In the genomic region with DNA sequence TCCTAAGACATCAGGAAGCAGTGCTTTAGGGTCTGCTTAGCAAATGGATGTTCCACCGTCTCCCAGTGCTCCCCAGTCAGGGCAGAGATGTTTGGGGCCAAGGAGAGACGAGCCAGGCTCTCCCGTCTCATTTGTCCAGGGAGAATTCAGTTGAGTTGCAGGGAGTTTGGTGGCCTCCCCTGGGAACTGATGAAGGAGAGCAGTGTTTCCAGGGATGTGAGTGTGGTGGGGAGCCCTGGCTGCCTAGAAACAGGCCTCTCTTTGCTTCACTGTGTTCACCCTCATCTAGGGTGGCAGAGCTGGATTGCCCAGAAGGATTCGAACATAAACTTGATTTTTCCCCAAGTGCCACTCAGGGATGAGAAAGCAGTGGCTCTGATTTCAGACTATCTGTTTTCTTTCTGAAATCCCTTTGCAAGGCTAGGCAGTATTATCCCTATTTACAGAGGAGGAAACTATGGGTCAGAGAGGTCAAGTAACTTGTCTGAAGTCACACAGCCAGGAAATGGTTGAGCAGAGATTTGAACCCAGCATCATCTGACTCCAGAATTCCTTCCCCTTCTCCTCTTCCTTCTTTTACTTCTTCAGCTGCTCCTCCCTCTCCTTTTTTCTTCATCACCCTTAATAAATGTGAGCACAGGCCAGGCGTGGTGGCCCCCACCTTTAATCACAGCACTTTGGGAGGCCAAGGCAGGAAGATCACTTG, we compare ENCODE assay signal across 14 cellular contexts. TPM values are rescaled to one million over a fixed set of nuclear protein-coding genes. Genes with fewer than 3 reads are reported as not detected.
DNase-seq lines count a peak whose midpoint lies in the region; ATAC-seq, FAIRE-seq and TF ChIP-seq lines count a peak whose summit lies in the region.
"Had no signal": no experiment of that assay in that cellular context is flagged by ENCODE, and none has a peak within 500 bp of the region (broad histone marks: within the 10 kb centered on the region; RNA-seq: fewer than 3 reads in every experiment).

No MANE protein-coding gene starts in this region.

- no TSS peak for BruUV-seq in Caco-2 (replicated peaks; lab: Mats Ljungman, UMichigan)

- TF ChIP-seq POLR2A in A549 (IDR thresholded peaks at IDR 0.05; ENCODE audit: low read length) = no peak

- intact Hi-C loops in Caco-2 (cut with micrococcal nuclease; ENCODE audit: unreplicated experiment) = no loop called here

- H3K4me1 Mint-ChIP-seq in Caco-2 (ENCODE audit: low read depth, unreplicated experiment) = peaks cover 20% of the 10 kb centered on the region
- peaks cover 22% of the 10 kb centered on the region for H3K4me1 Mint-ChIP-seq in neural crest cell
- peaks cover 18% of the 10 kb centered on the region for H3K4me1 Mint-ChIP-seq in T-helper 17 cell

- 91% methylated on average over 5 of the region's 5 CpGs for WGBS in A549 (ENCODE audit: missing lambda C conversion rate)
- WGBS in SK-N-SH (ENCODE audit: low lambda C conversion rate) = 92% methylated on average over 5 of the region's 5 CpGs

- H3K36me3 ChIP-seq in Caco-2 (ENCODE audit: control insufficient read depth, insufficient read depth, low read length) = peaks cover 12% of the 10 kb centered on the region
- peaks cover 4 to 8% of the 10 kb centered on the region in 2 experiments for H3K36me3 ChIP-seq in SK-N-SH (replicated peaks in 1 of 2; ENCODE audit: control insufficient read depth in 1 of 2, insufficient read depth in 2 of 2, low read length in 1 of 2)

- no peaks in the 10 kb centered on the region for H3K27me3 Mint-ChIP-seq in Caco-2 (ENCODE audit: insufficient read depth, unreplicated experiment)
- no peaks in the 10 kb centered on the region for H3K27me3 Mint-ChIP-seq in neural crest cell (ENCODE audit: low read depth)
- no peaks in the 10 kb centered on the region for H3K27me3 Mint-ChIP-seq in T-helper 17 cell
- H3K27me3 Mint-ChIP-seq: progenitor cell of endocrine pancreas had no signal

- TF ChIP-seq EP300 in A549 (IDR thresholded peaks at IDR 0.05) = no peak
- TF ChIP-seq EP300 in SK-N-SH (IDR thresholded peaks at IDR 0.05; ENCODE audit: borderline replicate concordance in 1 of 2, low read depth in 1 of 2, low read length in 1 of 2) = no peak

- H3K9me3 Mint-ChIP-seq in Caco-2 (ENCODE audit: unreplicated experiment) = no peaks in the 10 kb centered on the region
- no peaks in the 10 kb centered on the region for H3K9me3 Mint-ChIP-seq in neural crest cell

- H3K27ac Mint-ChIP-seq in Caco-2 (ENCODE audit: unreplicated experiment) (peak overlapping the region; percentile 95), neural crest cell (ENCODE audit: unreplicated experiment) (peak overlapping the region; percentile 27), T-helper 17 cell (no peak overlapping the region)

- H3K4me2 ChIP-seq in A549 (no peak overlapping the region), SK-N-SH (no peak overlapping the region)
- H3K4me2 ChIP-seq: PC-9 had no signal

- no peaks in the 10 kb centered on the region for H3K9me3 ChIP-seq in A549
- no peaks in the 10 kb centered on the region for H3K9me3 ChIP-seq in Caco-2
- H3K9me3 ChIP-seq in T-helper 17 cell (ENCODE audit: control insufficient read depth, low read length, poor library complexity, severe bottlenecking) = no peaks in the 10 kb centered on the region
- H3K9me3 ChIP-seq in SK-N-SH = no peaks in the 10 kb centered on the region

- no peak for DNase-seq in A549 (ENCODE audit: low read depth in 1 of 2, low spot score in 1 of 2)
- DNase-seq in Caco-2 = no peak
- peak in 2 of 61 donors; percentile 19 to 36 for DNase-seq in caudate nucleus (lab: John Stamatoyannopoulos, UW)
- no peak for DNase-seq in neural crest cell (ENCODE audit: low read depth, low spot score)
- DNase-seq in AG08395 (ENCODE audit: low spot score) = no peak
- DNase-seq in T-helper 17 cell = no peak
- no peak for DNase-seq in SK-N-SH
- DNase-seq: activated CD8-positive, alpha-beta memory T cell treated with anti-CD3 and anti-CD28 coated beads, Interleukin-2, amount 50 U/mL, for 48 hours; mesendoderm; stimulated activated CD4-positive, alpha-beta T cell treated with anti-CD3 and anti-CD28 coated beads, Interleukin-1b, Interleukin-23, amount 100 ng/mL, for 48 hours; T-helper 9 cell had no signal

- peaks cover 40% of the 10 kb centered on the region for H3K36me3 Mint-ChIP-seq in Caco-2 (ENCODE audit: insufficient read depth, unreplicated experiment)
- peaks cover 3% of the 10 kb centered on the region for H3K36me3 Mint-ChIP-seq in neural crest cell (ENCODE audit: low read depth)
- H3K36me3 Mint-ChIP-seq in T-helper 17 cell (ENCODE audit: low read depth) = peaks cover 2% of the 10 kb centered on the region

- H2AFZ ChIP-seq in SK-N-SH (ENCODE audit: low read depth) = no peak overlapping the region
- H2AFZ ChIP-seq: PC-9 had no signal

- H3F3A ChIP-seq in SK-N-SH (replicated peaks; ENCODE audit: insufficient read depth) = peaks cover 16% of the 10 kb centered on the region

- H3K4me3 ChIP-seq in A549 (no peak overlapping the region), Caco-2 (ENCODE audit: low read depth, low read length) (no peak overlapping the region), SK-N-SH (ENCODE audit: low read depth in 2 of 2, low read length in 1 of 2) (no peak overlapping the region)
- H3K4me3 ChIP-seq: PC-9 had no signal

- H3K4me1 ChIP-seq in A549 = peaks cover 26% of the 10 kb centered on the region
- peaks cover 66% of the 10 kb centered on the region for H3K4me1 ChIP-seq in Caco-2
- H3K4me1 ChIP-seq in SK-N-SH (ENCODE audit: control insufficient read depth in 1 of 2, insufficient read depth in 2 of 2, low read depth in 1 of 2, low read length in 1 of 2) = peaks cover 5 to 13% of the 10 kb centered on the region in 2 experiments; a peak in 3 of 4 replicates

- ATAC-seq in A549 (no peak), GM18861 (IDR thresholded peaks at IDR 0.05; ENCODE audit: unreplicated experiment) (no peak), T-helper 17 cell (no peak)

- H4K20me1 ChIP-seq in SK-N-SH (ENCODE audit: insufficient read depth) = no peaks in the 10 kb centered on the region

- no peak for TF ChIP-seq CTCF in A549 (IDR thresholded peaks at IDR 0.05)
- no peak for TF ChIP-seq CTCF in Caco-2 (IDR thresholded peaks at IDR 0.05; ENCODE audit: insufficient read depth in 1 of 2, low read depth in 1 of 2, low read length in 1 of 2, severe bottlenecking in 1 of 2, unreplicated experiment in 1 of 2)
- no peak for TF ChIP-seq CTCF in neural crest cell (conservative IDR thresholded peaks at IDR 0.05)
- TF ChIP-seq CTCF in SK-N-SH (IDR thresholded peaks at IDR 0.05) = no peak

- no peaks in the 10 kb centered on the region for H3K27me3 ChIP-seq in Caco-2 (replicated peaks; ENCODE audit: control insufficient read depth, insufficient read depth, low read length)
- no peaks in the 10 kb centered on the region for H3K27me3 ChIP-seq in SK-N-SH (ENCODE audit: insufficient read depth)

- CTCF ChIA-PET in A549 (lab: Yijun Ruan, JAX) = interaction anchor here (1.1 kb wide), 2 partner anchors 8 to 12 kb away, joined by 3 to 4 read pairs; no protein-coding TSS in a partner anchor
- CTCF ChIA-PET in Caco-2 (lab: Charles Lee) = no interaction called here
- CTCF ChIA-PET in SK-N-SH (lab: Yijun Ruan, JAX) = no interaction called here

- POLR2A ChIA-PET in A549 (lab: Yijun Ruan, JAX) (no interaction called here), Caco-2 (lab: Charles Lee) (no interaction called here), SK-N-SH (lab: Yijun Ruan, JAX) (no interaction called here)

- H3K9me2 ChIP-seq in SK-N-SH = no peaks in the 10 kb centered on the region

- no peak overlapping the region for H3K9ac ChIP-seq in SK-N-SH

- TF ChIP-seq RAD21 in A549 (conservative IDR thresholded peaks at IDR 0.05 in 1 of 2, IDR thresholded peaks at IDR 0.05 in 1 of 2) (no peak), SK-N-SH (IDR thresholded peaks at IDR 0.05; ENCODE audit: low read length) (no peak)

- no peak overlapping the region for H3K4me3 Mint-ChIP-seq in Caco-2 (ENCODE audit: unreplicated experiment)
- H3K4me3 Mint-ChIP-seq in neural crest cell = no peak overlapping the region
- H3K4me3 Mint-ChIP-seq in T-helper 17 cell = no peak overlapping the region

- H3K27ac ChIP-seq in A549 (no peak overlapping the region), caudate nucleus (ENCODE audit: low read depth, low read length) (peak overlapping the region; percentile 81), SK-N-SH (ENCODE audit: low read depth in 2 of 2, low read length in 1 of 2) (no peak overlapping the region)

- FAIRE-seq in A549 (lab: Jason Lieb, UNC) = no peak

- peaks cover 9% of the 10 kb centered on the region; the same call in 1 of the 2 replicates for H3K79me2 ChIP-seq in SK-N-SH (ENCODE audit: insufficient read depth)

RNA-seq across cellular contexts. Expression of gene TPCN1, which starts 6.6 kb away (rescaled TPM):
- polyA plus RNA-seq in A549 (2011; rRNA removed) = 24.1 and 28.7 TPM in 2 replicates
- polyA plus RNA-seq in A549 (2012; cell fraction: cytosol; rRNA removed) = 26.0 and 34.1 TPM in 2 replicates
- 98.9 and 125 TPM in 2 replicates for polyA plus RNA-seq in A549 (2012; cell fraction: nucleus; rRNA removed)
- polyA plus RNA-seq in A549 (2017; fragmentation: RNase III; extraction: RNeasy Plus Mini Kit Qiagen cat#74134 plus additional on column Dnase treatment) = 20.5 to 21.9 TPM (median 21.0 TPM) in 3 replicates
- 31.8 and 38.7 TPM in 2 replicates for polyA minus RNA-seq in A549 (2011; rRNA and poly(A)+ RNA removed)
- total RNA-seq in Caco-2 (2022) = 54.4 and 55.9 TPM in 2 replicates
- 18.3 and 18.9 TPM in 2 replicates for total RNA-seq in neural crest cell
- total RNA-seq in T-helper 17 cell = 10 to 100 TPM; 39.9 to 59.0 TPM
- 10.3 and 15.7 TPM in 2 replicates for polyA plus RNA-seq in SK-N-SH (2012; rRNA removed)
- 7.0 and 10.7 TPM in 2 replicates for polyA plus RNA-seq in SK-N-SH (2012; cell fraction: cytosol; rRNA removed)
- 57.8 and 62.3 TPM in 2 replicates for polyA plus RNA-seq in SK-N-SH (2012; cell fraction: nucleus; rRNA removed)

RNA-seq across cellular contexts. Expression of gene RITA1, which starts 42.3 kb away (rescaled TPM):
- polyA plus RNA-seq in A549 (2011; rRNA removed) = 16.7 and 18.6 TPM in 2 replicates
- 30.7 and 38.4 TPM in 2 replicates for polyA plus RNA-seq in A549 (2012; cell fraction: cytosol; rRNA removed)
- polyA plus RNA-seq in A549 (2012; cell fraction: nucleus; rRNA removed) = 20.3 and 23.4 TPM in 2 replicates
- 19.6 to 20.5 TPM (median 19.8 TPM) in 3 replicates for polyA plus RNA-seq in A549 (2017; fragmentation: RNase III; extraction: RNeasy Plus Mini Kit Qiagen cat#74134 plus additional on column Dnase treatment)
- polyA minus RNA-seq in A549 (2011; rRNA and poly(A)+ RNA removed) = 11.0 and 14.3 TPM in 2 replicates
- 32.7 and 33.6 TPM in 2 replicates for total RNA-seq in Caco-2 (2022)
- 20.0 and 20.1 TPM in 2 replicates for total RNA-seq in neural crest cell
- total RNA-seq in T-helper 17 cell = 1 to 10 TPM; 5.1 to 8.6 TPM
- 18.7 and 21.1 TPM in 2 replicates for polyA plus RNA-seq in SK-N-SH (2012; rRNA removed)
- polyA plus RNA-seq in SK-N-SH (2012; cell fraction: cytosol; rRNA removed) = 12.7 and 19.1 TPM in 2 replicates
- polyA plus RNA-seq in SK-N-SH (2012; cell fraction: nucleus; rRNA removed) = 13.0 and 15.6 TPM in 2 replicates

RNA-seq across cellular contexts. Expression of gene DDX54, which starts 42.6 kb away (rescaled TPM):
- polyA plus RNA-seq in A549 (2011; rRNA removed) = 60.6 and 62.4 TPM in 2 replicates
- 88.2 and 92.3 TPM in 2 replicates for polyA plus RNA-seq in A549 (2012; cell fraction: cytosol; rRNA removed)
- polyA plus RNA-seq in A549 (2012; cell fraction: nucleus; rRNA removed) = 178 and 216 TPM in 2 replicates
- polyA plus RNA-seq in A549 (2017; fragmentation: RNase III; extraction: RNeasy Plus Mini Kit Qiagen cat#74134 plus additional on column Dnase treatment) = 55.9 to 64.5 TPM (median 62.2 TPM) in 3 replicates
- polyA minus RNA-seq in A549 (2011; rRNA and poly(A)+ RNA removed) = 57.6 and 76.8 TPM in 2 replicates
- total RNA-seq in Caco-2 (2022) = 101 and 110 TPM in 2 replicates
- total RNA-seq in neural crest cell = 68.5 and 69.7 TPM in 2 replicates
- total RNA-seq in T-helper 17 cell = 10 to 100 TPM; 75.9 to 92.5 TPM
- polyA plus RNA-seq in SK-N-SH (2012; rRNA removed) = 56.5 and 69.9 TPM in 2 replicates
- polyA plus RNA-seq in SK-N-SH (2012; cell fraction: cytosol; rRNA removed) = 43.6 and 43.8 TPM in 2 replicates
- 113 and 236 TPM in 2 replicates for polyA plus RNA-seq in SK-N-SH (2012; cell fraction: nucleus; rRNA removed)
